In genomic region chr12:31228811-31229792, GRCh38 we compare ENCODE assay signal across 14 cellular contexts.
DNase-seq lines count a peak whose midpoint lies in the region; ATAC-seq and TF ChIP-seq lines count a peak whose summit lies in the region.
"Had no signal": no experiment of that assay in that cellular context is flagged by ENCODE, and none has a peak within 500 bp of the region (broad histone marks: within the 10 kb centered on the region; RNA-seq: fewer than 3 reads in every experiment).

No MANE protein-coding gene starts in this region.

- 74% methylated on average over 23 of the region's 23 CpGs for WGBS in liver

- no peaks in the 10 kb centered on the region for H3K27me3 ChIP-seq in liver (ENCODE audit: control insufficient read depth in 4 of 4, insufficient read depth in 4 of 4, low read length in 3 of 4)
- H3K27me3 ChIP-seq: gastrocnemius medialis had no signal

- DNase-seq in cortex of kidney (lab: John Stamatoyannopoulos, UW), result peak; percentile 10
- DNase-seq in renal cortical epithelial cell (ENCODE audit: low read depth), result peak; percentile 56
- no peak for DNase-seq in DMS153 treated with DMSO at 0.1 percent for 48 hours (lab: John Stamatoyannopoulos, UW; ENCODE audit: unreplicated experiment)
- no peak for DNase-seq in superior temporal gyrus (ENCODE audit: extremely low spot score)
- DNase-seq: activated CD4-positive, alpha-beta T cell treated with anti-CD3 and anti-CD28 coated beads, Interleukin-2, amount 50 U/mL, for 48 hours; DMS153; NCI-H146 had no signal

- H3K4me1 ChIP-seq in HEK293 (ENCODE audit: control insufficient read depth, insufficient read depth, low read length) (no peaks in the 10 kb centered on the region), liver (ENCODE audit: control insufficient read depth in 4 of 4, insufficient read depth in 4 of 4, low read length in 3 of 4) (peaks cover 3 to 13% (median 10%) of the 10 kb centered on the region in 4 donors)
- H3K4me1 ChIP-seq: parathyroid adenoma had no signal

- H3K9ac ChIP-seq in liver (ENCODE audit: low read depth in 1 of 2, low read length in 2 of 2), result no peak overlapping the region
- H3K9ac ChIP-seq: parathyroid adenoma had no signal

- CTCF ChIA-PET in HEK293 (lab: Yijun Ruan, JAX), result interaction anchor here (0.7 to 1.0 kb wide), 3 partner anchors 10 to 384 kb away, joined by 3 to 4 read pairs (median 3); no protein-coding TSS in a partner anchor

- no peak overlapping the region for H3K4me3 ChIP-seq in HEK293 (ENCODE audit: low read depth, low read length)
- no peak overlapping the region for H3K4me3 ChIP-seq in liver (ENCODE audit: low read depth in 1 of 3, low read length in 3 of 3)
- H3K4me3 ChIP-seq: gastrocnemius medialis had no signal

- no peaks in the 10 kb centered on the region for H3K36me3 ChIP-seq in HEK293 (ENCODE audit: control insufficient read depth in 2 of 2, insufficient read depth in 1 of 2, low read length in 2 of 2)
- H3K36me3 ChIP-seq in liver (ENCODE audit: control insufficient read depth in 4 of 4, insufficient read depth in 3 of 4, low read depth in 1 of 4, low read length in 3 of 4), result no peaks in the 10 kb centered on the region
- H3K36me3 ChIP-seq: gastrocnemius medialis had no signal

- H3K27ac ChIP-seq in HEK293 (ENCODE audit: extremely low read depth, low read depth, low read length), result no peak overlapping the region
- H3K27ac ChIP-seq in liver (ENCODE audit: low read depth in 1 of 2, low read length in 2 of 2), result peak overlapping the region in 1 of 2 donors; percentile 47
- H3K27ac ChIP-seq: parathyroid adenoma had no signal

- peak in 1 of 2 donors; percentile 26 for TF ChIP-seq RAD21 in liver (IDR thresholded peaks at IDR 0.05)

- TF ChIP-seq CTCF in HEK293 (tag by site-specific recombination; IDR thresholded peaks at IDR 0.05) (no peak), liver (IDR thresholded peaks at IDR 0.05; ENCODE audit: low read depth, low read length, missing input control) (no peak)

- POLR2A ChIA-PET in HEK293 (lab: Yijun Ruan, JAX), result interaction anchor here (0.5 kb wide), 1 partner anchor 681 kb away, joined by 3 read pairs; no protein-coding TSS in a partner anchor

- H3K9me3 ChIP-seq in HEK293 (ENCODE audit: control insufficient read depth, insufficient read depth, low read depth, low read length), result no peaks in the 10 kb centered on the region
- H3K9me3 ChIP-seq in liver (ENCODE audit: control insufficient read depth in 4 of 4, low read length in 3 of 4), result no peaks in the 10 kb centered on the region
- H3K9me3 ChIP-seq: gastrocnemius medialis had no signal

- ATAC-seq in GM21447 (IDR thresholded peaks at IDR 0.05; ENCODE audit: unreplicated experiment), result no peak
- ATAC-seq in HG02973 (IDR thresholded peaks at IDR 0.05; ENCODE audit: unreplicated experiment), result no peak
- ATAC-seq: SK-N-SH treated with all-trans-retinoic acid at 6 μM for 48 hours had no signal

TF ChIP-seq in HEK293, 187 proteins besides CTCF, POLR2A, EP300 and RAD21:
- TF ChIP-seq ZNF133 (tag by site-specific recombination; IDR thresholded peaks at IDR 0.05), result peak; percentile 44; the same call in 1 of the 2 replicates
- no peak for TF ChIP-seq PRDM1 (tag by site-specific recombination; IDR thresholded peaks at IDR 0.05)

TF ChIP-seq in liver, 16 proteins besides CTCF, POLR2A, EP300 and RAD21:
- peak; percentile 92 to 94 for TF ChIP-seq HNF4A (conservative IDR thresholded peaks at IDR 0.05)
- TF ChIP-seq ATF3 (IDR thresholded peaks at IDR 0.05), result no peak
- TF ChIP-seq SP1 (IDR thresholded peaks at IDR 0.05), result peak; percentile 95
- no peak for TF ChIP-seq MAX (IDR thresholded peaks at IDR 0.05)
- peak; percentile 58 for TF ChIP-seq TAF1 (conservative IDR thresholded peaks at IDR 0.05)
- TF ChIP-seq REST (IDR thresholded peaks at IDR 0.05), result peak; percentile 21
- peak in 1 of 2 donors; percentile 36 for TF ChIP-seq JUND (IDR thresholded peaks at IDR 0.05)
- TF ChIP-seq FOXA2 (IDR thresholded peaks at IDR 0.05), result no peak
- no peak for TF ChIP-seq ZBTB33 (IDR thresholded peaks at IDR 0.05)
- peak; percentile 62 to 65 for TF ChIP-seq RXRA (IDR thresholded peaks at IDR 0.05)
- TF ChIP-seq HNF4G (IDR thresholded peaks at IDR 0.05), result peak; percentile 91
- TF ChIP-seq FOXA1 (IDR thresholded peaks at IDR 0.05), result no peak
- no peak for TF ChIP-seq GABPA (IDR thresholded peaks at IDR 0.05 in 1 of 2, conservative IDR thresholded peaks at IDR 0.05 in 1 of 2)
- TF ChIP-seq YY1 (IDR thresholded peaks at IDR 0.05), result peak; percentile 38
- no peak for TF ChIP-seq NR2F2 (IDR thresholded peaks at IDR 0.05)
- TF ChIP-seq EGR1 (IDR thresholded peaks at IDR 0.05; ENCODE audit: low read depth in 2 of 2), result no peak

Comparison
In these comparisons a context has a peak if more than half of its experiments do, and no peak if none do; other contexts are left out.
1. DNase-seq: peak in cortex of kidney (single experiment) and renal cortical epithelial cell (single experiment); none in DMS153 treated with DMSO at 0.1 percent for 48 hours (single experiment) and superior temporal gyrus (single experiment).